Comparison of ENCODE assay signal across 11 cellular contexts in the genomic region with DNA sequence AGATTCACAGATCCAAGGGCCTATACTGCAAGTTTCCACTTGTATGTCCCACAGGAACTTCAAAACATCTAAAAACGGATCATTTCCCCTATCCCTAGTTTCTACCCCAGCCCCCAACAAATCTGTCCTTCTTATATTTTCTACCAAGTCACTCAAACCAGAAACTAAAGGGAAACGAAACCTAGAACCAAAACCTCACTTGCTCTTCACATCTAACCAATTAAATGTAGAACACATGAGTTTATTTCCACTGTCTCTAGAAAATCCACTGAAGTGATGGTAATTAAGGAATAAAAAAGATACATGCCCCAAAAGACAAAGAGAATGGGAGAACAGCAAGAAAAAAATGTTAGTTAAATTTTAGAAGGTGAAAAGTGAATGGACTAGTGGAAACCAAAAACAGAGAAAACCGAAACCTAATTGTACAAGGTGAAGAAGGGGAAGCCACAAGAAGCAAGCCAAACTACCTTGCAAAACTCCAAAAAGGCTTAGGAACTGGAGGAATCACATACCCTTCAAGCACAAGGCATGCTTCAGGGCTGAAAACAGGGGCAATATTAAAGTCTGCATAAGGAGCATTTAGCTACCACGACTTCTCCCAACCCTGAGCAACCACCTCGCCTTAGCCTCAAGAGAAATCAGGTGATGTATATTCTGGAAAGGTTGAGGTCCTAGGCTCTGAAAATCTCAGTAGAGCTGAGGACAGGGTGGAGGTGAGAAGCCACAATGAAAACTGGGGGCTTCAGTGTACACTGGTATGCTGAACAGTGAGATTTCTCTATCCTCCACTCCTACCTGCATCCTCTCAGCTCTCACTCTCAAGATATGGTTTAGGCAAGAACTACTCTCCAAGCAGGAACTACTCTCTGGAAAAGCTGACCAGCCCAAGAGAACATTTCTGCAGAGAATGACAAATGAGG. TPM values are rescaled to one million over a fixed set of nuclear protein-coding genes. Genes with fewer than 3 reads are reported as not detected.
DNase-seq lines count a peak whose midpoint lies in the region; ATAC-seq and TF ChIP-seq lines count a peak whose summit lies in the region.
"Had no signal": no experiment of that assay in that cellular context is flagged by ENCODE, and none has a peak within 500 bp of the region (broad histone marks: within the 10 kb centered on the region; RNA-seq: fewer than 3 reads in every experiment).

No MANE protein-coding gene starts in this region.

- H3F3A ChIP-seq in SK-N-SH (replicated peaks; ENCODE audit: insufficient read depth): peaks cover 10% of the 10 kb centered on the region

- no peaks in the 10 kb centered on the region for H3K9me3 ChIP-seq in SK-N-SH
- H3K9me3 ChIP-seq: Caco-2, psoas muscle had no signal

- H3K4me1 ChIP-seq in SK-N-SH (ENCODE audit: control insufficient read depth in 1 of 2, insufficient read depth in 2 of 2, low read depth in 1 of 2, low read length in 1 of 2): no peaks in the 10 kb centered on the region
- H3K4me1 ChIP-seq: Caco-2, psoas muscle had no signal

- H3K27ac ChIP-seq in SK-N-SH (ENCODE audit: low read depth in 2 of 2, low read length in 1 of 2): no peak overlapping the region
- H3K27ac ChIP-seq: psoas muscle had no signal

- H3K9me2 ChIP-seq in SK-N-SH: no peaks in the 10 kb centered on the region

- ATAC-seq in GM19372 (IDR thresholded peaks at IDR 0.05; ENCODE audit: low read depth, unreplicated experiment): peak; percentile 82
- ATAC-seq in HG03039 (IDR thresholded peaks at IDR 0.05; ENCODE audit: unreplicated experiment): peak; percentile 74

- H3K9ac ChIP-seq in SK-N-SH: no peak overlapping the region

- POLR2A ChIA-PET in SK-N-SH (lab: Yijun Ruan, JAX): no interaction called here

- no peak for TF ChIP-seq EP300 in SK-N-SH (IDR thresholded peaks at IDR 0.05; ENCODE audit: borderline replicate concordance in 1 of 2, low read depth in 1 of 2, low read length in 1 of 2)

- H3K27me3 ChIP-seq in SK-N-SH (ENCODE audit: insufficient read depth): no peaks in the 10 kb centered on the region

- peak overlapping the region; percentile 38; the same call in 1 of the 2 replicates for H3K4me3 ChIP-seq in GM08714 (ENCODE audit: low read length)
- no peak overlapping the region for H3K4me3 ChIP-seq in SK-N-SH (ENCODE audit: low read depth in 2 of 2, low read length in 1 of 2)
- H3K4me3 ChIP-seq: psoas muscle had no signal

- TF ChIP-seq CTCF in SK-N-SH (IDR thresholded peaks at IDR 0.05): no peak

- DNase-seq in SIG-M5 (lab: John Stamatoyannopoulos, UW) (peak; percentile 11), DMS153 treated with DMSO at 0.1 percent for 48 hours (lab: John Stamatoyannopoulos, UW; ENCODE audit: unreplicated experiment) (no peak), cerebellum (ENCODE audit: low spot score) (no peak), SK-N-SH (no peak), HT-29 (ENCODE audit: low spot score) (no peak)
- DNase-seq: Caco-2, cortex of kidney, psoas muscle had no signal

- 89% methylated on average over 5 of the region's 5 CpGs for WGBS in SK-N-SH (ENCODE audit: low lambda C conversion rate)

- no peak for TF ChIP-seq RAD21 in SK-N-SH (IDR thresholded peaks at IDR 0.05; ENCODE audit: low read length)

- 0 out of 2 replicates have a peak, but pooled peaks cover 6% of the 10 kb centered on the region for H4K20me1 ChIP-seq in SK-N-SH (ENCODE audit: insufficient read depth)

- CTCF ChIA-PET in SK-N-SH (lab: Yijun Ruan, JAX): interaction anchor here (1.9 kb wide), 1 partner anchor 21 kb away, joined by 6 read pairs; no protein-coding TSS in a partner anchor

- peaks cover 18% of the 10 kb centered on the region for H3K79me2 ChIP-seq in SK-N-SH (ENCODE audit: insufficient read depth)

- H3K36me3 ChIP-seq in SK-N-SH (replicated peaks in 1 of 2; ENCODE audit: control insufficient read depth in 1 of 2, insufficient read depth in 2 of 2, low read length in 1 of 2): peaks cover 71 to 82% of the 10 kb centered on the region in 2 experiments

- no peak overlapping the region for H2AFZ ChIP-seq in SK-N-SH (ENCODE audit: low read depth)

- H3K4me2 ChIP-seq in SK-N-SH: no peak overlapping the region

TF ChIP-seq in SK-N-SH, 30 proteins besides CTCF, POLR2A, EP300 and RAD21:
- TF ChIP-seq MEF2A (IDR thresholded peaks at IDR 0.05; ENCODE audit: borderline replicate concordance, low read depth): no peak
- TF ChIP-seq JUND (IDR thresholded peaks at IDR 0.05): no peak
- no peak for TF ChIP-seq YY1 (IDR thresholded peaks at IDR 0.05; ENCODE audit: low read depth)
- no peak for TF ChIP-seq ZBTB33 (IDR thresholded peaks at IDR 0.05; ENCODE audit: borderline replicate concordance, low read depth)
- TF ChIP-seq, protein P1, sequence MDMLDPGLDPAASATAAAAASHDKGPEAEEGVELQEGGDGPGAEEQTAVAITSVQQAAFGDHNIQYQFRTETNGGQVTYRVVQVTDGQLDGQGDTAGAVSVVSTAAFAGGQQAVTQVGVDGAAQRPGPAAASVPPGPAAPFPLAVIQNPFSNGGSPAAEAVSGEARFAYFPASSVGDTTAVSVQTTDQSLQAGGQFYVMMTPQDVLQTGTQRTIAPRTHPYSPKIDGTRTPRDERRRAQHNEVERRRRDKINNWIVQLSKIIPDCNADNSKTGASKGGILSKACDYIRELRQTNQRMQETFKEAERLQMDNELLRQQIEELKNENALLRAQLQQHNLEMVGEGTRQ (IDR thresholded peaks at IDR 0.05; ENCODE audit: borderline replicate concordance, low read depth, low read length): no peak
- TF ChIP-seq RCOR1 (IDR thresholded peaks at IDR 0.05; ENCODE audit: low read length): no peak

RNA-seq across cellular contexts. Expression of gene SMU1, which starts 11.1 kb away (rescaled TPM):
- total RNA-seq in cerebellum: 25.7 TPM
- 9.8 and 12.4 TPM in 2 replicates for polyA plus RNA-seq in SK-N-SH (2012; rRNA removed)
- polyA plus RNA-seq in SK-N-SH (2012; cell fraction: cytosol; rRNA removed): 13.1 and 13.5 TPM in 2 replicates
- 5.4 and 9.7 TPM in 2 replicates for polyA plus RNA-seq in SK-N-SH (2012; cell fraction: nucleus; rRNA removed)
- total RNA-seq in HT-29 (2014; rRNA removed; shearing (Covaris generic)): 11.5 and 11.8 TPM in 2 replicates

RNA-seq across cellular contexts. Expression of gene DNAJA1, which starts 40.3 kb away (rescaled TPM):
- total RNA-seq in cerebellum: 141 TPM
- polyA plus RNA-seq in SK-N-SH (2012; rRNA removed): 103 and 125 TPM in 2 replicates
- polyA plus RNA-seq in SK-N-SH (2012; cell fraction: cytosol; rRNA removed): 158 and 193 TPM in 2 replicates
- 40.3 and 72.0 TPM in 2 replicates for polyA plus RNA-seq in SK-N-SH (2012; cell fraction: nucleus; rRNA removed)
- 53.2 and 59.5 TPM in 2 replicates for total RNA-seq in HT-29 (2014; rRNA removed; shearing (Covaris generic))
